In the genomic region with DNA sequence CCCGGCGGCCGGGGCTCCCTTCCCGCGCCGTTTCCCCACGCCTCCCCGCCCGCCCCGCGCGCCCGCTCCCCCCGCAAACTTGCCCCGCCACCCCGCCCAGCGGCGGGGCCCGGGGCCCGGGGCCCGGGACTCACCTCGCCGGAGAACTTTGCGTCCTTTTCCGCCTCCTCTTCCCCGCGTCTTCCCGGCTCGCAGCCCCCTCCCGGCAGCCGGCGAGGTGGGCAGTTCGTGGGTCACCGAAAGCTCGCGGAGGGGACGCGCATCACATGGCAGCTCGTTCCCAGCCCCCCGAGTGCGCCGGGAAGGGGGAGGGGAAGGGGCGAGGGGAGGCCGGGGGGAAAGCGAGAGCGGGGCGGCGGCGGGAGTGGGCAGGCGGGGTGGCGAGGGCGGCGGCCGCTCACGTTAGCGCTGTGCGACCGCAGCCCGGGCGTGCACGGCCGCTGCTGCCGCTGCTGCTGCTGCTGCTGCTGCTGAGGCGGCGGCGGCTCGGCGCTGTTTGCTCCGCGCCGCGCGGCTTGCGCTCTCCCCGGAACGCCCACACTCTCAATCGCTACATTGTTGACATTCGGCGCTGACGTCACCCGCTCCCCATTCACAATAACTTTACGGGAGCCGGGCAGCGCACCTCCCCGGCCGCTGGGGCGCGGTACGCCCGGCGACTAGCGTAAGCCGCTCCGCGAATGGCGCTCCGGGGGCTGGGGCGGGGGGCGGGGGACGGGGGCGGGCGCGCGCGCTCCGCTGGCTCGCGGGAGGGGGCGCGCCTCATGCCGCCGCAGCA, we compare ENCODE assay signal across 1 cellular context.
TF ChIP-seq lines count a peak whose summit lies in the region.

A gene (minus strand): TSS at position 498 of the 778 bp plus-strand sequence. CDS start 287,999 bp downstream, outside the sequence.

TF ChIP-seq in K562, 482 proteins besides CTCF, POLR2A, EP300 and RAD21 (continued from another document and continues in another):
- TF ChIP-seq, protein P1, sequence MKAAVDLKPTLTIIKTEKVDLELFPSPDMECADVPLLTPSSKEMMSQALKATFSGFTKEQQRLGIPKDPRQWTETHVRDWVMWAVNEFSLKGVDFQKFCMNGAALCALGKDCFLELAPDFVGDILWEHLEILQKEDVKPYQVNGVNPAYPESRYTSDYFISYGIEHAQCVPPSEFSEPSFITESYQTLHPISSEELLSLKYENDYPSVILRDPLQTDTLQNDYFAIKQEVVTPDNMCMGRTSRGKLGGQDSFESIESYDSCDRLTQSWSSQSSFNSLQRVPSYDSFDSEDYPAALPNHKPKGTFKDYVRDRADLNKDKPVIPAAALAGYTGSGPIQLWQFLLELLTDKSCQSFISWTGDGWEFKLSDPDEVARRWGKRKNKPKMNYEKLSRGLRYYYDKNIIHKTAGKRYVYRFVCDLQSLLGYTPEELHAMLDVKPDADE (conservative IDR thresholded peaks at IDR 0.05; ENCODE audit: control insufficient read depth, low read depth, low read length): 0 out of 2 replicates have a peak, but pooled peaks have one; percentile 40
- TF ChIP-seq ZNF239 (CRISPR knock-in tag; IDR thresholded peaks at IDR 0.05) (no peak), CREM (IDR thresholded peaks at IDR 0.05; ENCODE audit: low read depth) (peak; percentile 94), KDM5B (IDR thresholded peaks at IDR 0.05; ENCODE audit: insufficient replicate concordance, low read depth, low read length) (peak; percentile 21), MED1 (CRISPR knock-in tag; IDR thresholded peaks at IDR 0.05; ENCODE audit: borderline replicate concordance) (no peak), GABPB1 (CRISPR knock-in tag; IDR thresholded peaks at IDR 0.05) (peak; percentile 36; the same call in 1 of the 2 replicates), MCM2 (IDR thresholded peaks at IDR 0.05; ENCODE audit: low read depth) (no peak), FOXA3 (CRISPR knock-in tag; conservative IDR thresholded peaks at IDR 0.05 in 1 of 2, IDR thresholded peaks at IDR 0.05 in 1 of 2) (peak; percentile 67 to 85), CBX3 (IDR thresholded peaks at IDR 0.05; ENCODE audit: borderline replicate concordance in 1 of 2, low read length in 2 of 2) (no peak), CBFB (CRISPR knock-in tag; IDR thresholded peaks at IDR 0.05) (no peak), ZNF217 (CRISPR knock-in tag; IDR thresholded peaks at IDR 0.05) (no peak), MTA3 (IDR thresholded peaks at IDR 0.05; ENCODE audit: borderline replicate concordance) (no peak), HNRNPK (IDR thresholded peaks at IDR 0.05; ENCODE audit: low read depth, low read length, poor library complexity, severe bottlenecking) (peak; percentile 75), ZNF584 (CRISPR knock-in tag; IDR thresholded peaks at IDR 0.05; ENCODE audit: low read depth) (no peak), RBFOX2 (IDR thresholded peaks at IDR 0.05; ENCODE audit: low read depth, low read length) (peak; percentile 70), TAL1 (IDR thresholded peaks at IDR 0.05) (no peak), RB1 (IDR thresholded peaks at IDR 0.05; ENCODE audit: low read depth) (peak; percentile 19; the same call in 1 of the 2 replicates), ZNF668 (CRISPR knock-in tag; IDR thresholded peaks at IDR 0.05) (no peak), TCF3 (CRISPR knock-in tag; IDR thresholded peaks at IDR 0.05) (no peak), RBBP5 (IDR thresholded peaks at IDR 0.05; ENCODE audit: borderline replicate concordance, insufficient read depth, low read length, poor library complexity, severe bottlenecking) (peak; percentile 44), NCOA4 (IDR thresholded peaks at IDR 0.05; ENCODE audit: partially characterized antibody) (no peak), JUND (IDR thresholded peaks at IDR 0.05; ENCODE audit: borderline replicate concordance, low read depth, low read length) (peak; percentile 94), JUND (tag; IDR thresholded peaks at IDR 0.05; ENCODE audit: borderline replicate concordance, low read depth, low read length) (peak; percentile 88; the same call in 1 of the 3 replicates), PCBP1 (IDR thresholded peaks at IDR 0.05; ENCODE audit: low read depth, low read length, poor library complexity, severe bottlenecking) (no peak), POLR2G (IDR thresholded peaks at IDR 0.05; ENCODE audit: low read depth, low read length) (peak; percentile 81), HDAC8 (tag; IDR thresholded peaks at IDR 0.05) (no peak)
- TF ChIP-seq, protein P2, sequence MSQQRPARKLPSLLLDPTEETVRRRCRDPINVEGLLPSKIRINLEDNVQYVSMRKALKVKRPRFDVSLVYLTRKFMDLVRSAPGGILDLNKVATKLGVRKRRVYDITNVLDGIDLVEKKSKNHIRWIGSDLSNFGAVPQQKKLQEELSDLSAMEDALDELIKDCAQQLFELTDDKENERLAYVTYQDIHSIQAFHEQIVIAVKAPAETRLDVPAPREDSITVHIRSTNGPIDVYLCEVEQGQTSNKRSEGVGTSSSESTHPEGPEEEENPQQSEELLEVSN (IDR thresholded peaks at IDR 0.05; ENCODE audit: borderline replicate concordance in 1 of 2, extremely low read depth in 1 of 2, insufficient read depth in 1 of 2, insufficient read length in 1 of 2, low read depth in 1 of 2, low read length in 1 of 2, poor library complexity in 1 of 2, severe bottlenecking in 1 of 2): peak in 1 of 2 experiments; percentile 23
- TF ChIP-seq, protein P3, sequence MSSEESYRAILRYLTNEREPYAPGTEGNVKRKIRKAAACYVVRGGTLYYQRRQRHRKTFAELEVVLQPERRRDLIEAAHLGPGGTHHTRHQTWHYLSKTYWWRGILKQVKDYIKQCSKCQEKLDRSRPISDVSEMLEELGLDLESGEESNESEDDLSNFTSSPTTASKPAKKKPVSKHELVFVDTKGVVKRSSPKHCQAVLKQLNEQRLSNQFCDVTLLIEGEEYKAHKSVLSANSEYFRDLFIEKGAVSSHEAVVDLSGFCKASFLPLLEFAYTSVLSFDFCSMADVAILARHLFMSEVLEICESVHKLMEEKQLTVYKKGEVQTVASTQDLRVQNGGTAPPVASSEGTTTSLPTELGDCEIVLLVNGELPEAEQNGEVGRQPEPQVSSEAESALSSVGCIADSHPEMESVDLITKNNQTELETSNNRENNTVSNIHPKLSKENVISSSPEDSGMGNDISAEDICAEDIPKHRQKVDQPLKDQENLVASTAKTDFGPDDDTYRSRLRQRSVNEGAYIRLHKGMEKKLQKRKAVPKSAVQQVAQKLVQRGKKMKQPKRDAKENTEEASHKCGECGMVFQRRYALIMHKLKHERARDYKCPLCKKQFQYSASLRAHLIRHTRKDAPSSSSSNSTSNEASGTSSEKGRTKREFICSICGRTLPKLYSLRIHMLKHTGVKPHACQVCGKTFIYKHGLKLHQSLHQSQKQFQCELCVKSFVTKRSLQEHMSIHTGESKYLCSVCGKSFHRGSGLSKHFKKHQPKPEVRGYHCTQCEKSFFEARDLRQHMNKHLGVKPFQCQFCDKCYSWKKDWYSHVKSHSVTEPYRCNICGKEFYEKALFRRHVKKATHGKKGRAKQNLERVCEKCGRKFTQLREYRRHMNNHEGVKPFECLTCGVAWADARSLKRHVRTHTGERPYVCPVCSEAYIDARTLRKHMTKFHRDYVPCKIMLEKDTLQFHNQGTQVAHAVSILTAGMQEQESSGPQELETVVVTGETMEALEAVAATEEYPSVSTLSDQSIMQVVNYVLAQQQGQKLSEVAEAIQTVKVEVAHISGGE (CRISPR knock-in tag; IDR thresholded peaks at IDR 0.05): no peak
- TF ChIP-seq, protein P4, sequence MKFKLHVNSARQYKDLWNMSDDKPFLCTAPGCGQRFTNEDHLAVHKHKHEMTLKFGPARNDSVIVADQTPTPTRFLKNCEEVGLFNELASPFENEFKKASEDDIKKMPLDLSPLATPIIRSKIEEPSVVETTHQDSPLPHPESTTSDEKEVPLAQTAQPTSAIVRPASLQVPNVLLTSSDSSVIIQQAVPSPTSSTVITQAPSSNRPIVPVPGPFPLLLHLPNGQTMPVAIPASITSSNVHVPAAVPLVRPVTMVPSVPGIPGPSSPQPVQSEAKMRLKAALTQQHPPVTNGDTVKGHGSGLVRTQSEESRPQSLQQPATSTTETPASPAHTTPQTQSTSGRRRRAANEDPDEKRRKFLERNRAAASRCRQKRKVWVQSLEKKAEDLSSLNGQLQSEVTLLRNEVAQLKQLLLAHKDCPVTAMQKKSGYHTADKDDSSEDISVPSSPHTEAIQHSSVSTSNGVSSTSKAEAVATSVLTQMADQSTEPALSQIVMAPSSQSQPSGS (CRISPR knock-in tag; IDR thresholded peaks at IDR 0.05): peak; percentile 76; the same call in 1 of the 2 replicates
- TF ChIP-seq, protein P5, sequence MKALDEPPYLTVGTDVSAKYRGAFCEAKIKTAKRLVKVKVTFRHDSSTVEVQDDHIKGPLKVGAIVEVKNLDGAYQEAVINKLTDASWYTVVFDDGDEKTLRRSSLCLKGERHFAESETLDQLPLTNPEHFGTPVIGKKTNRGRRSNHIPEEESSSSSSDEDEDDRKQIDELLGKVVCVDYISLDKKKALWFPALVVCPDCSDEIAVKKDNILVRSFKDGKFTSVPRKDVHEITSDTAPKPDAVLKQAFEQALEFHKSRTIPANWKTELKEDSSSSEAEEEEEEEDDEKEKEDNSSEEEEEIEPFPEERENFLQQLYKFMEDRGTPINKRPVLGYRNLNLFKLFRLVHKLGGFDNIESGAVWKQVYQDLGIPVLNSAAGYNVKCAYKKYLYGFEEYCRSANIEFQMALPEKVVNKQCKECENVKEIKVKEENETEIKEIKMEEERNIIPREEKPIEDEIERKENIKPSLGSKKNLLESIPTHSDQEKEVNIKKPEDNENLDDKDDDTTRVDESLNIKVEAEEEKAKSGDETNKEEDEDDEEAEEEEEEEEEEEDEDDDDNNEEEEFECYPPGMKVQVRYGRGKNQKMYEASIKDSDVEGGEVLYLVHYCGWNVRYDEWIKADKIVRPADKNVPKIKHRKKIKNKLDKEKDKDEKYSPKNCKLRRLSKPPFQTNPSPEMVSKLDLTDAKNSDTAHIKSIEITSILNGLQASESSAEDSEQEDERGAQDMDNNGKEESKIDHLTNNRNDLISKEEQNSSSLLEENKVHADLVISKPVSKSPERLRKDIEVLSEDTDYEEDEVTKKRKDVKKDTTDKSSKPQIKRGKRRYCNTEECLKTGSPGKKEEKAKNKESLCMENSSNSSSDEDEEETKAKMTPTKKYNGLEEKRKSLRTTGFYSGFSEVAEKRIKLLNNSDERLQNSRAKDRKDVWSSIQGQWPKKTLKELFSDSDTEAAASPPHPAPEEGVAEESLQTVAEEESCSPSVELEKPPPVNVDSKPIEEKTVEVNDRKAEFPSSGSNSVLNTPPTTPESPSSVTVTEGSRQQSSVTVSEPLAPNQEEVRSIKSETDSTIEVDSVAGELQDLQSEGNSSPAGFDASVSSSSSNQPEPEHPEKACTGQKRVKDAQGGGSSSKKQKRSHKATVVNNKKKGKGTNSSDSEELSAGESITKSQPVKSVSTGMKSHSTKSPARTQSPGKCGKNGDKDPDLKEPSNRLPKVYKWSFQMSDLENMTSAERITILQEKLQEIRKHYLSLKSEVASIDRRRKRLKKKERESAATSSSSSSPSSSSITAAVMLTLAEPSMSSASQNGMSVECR (CRISPR knock-in tag; IDR thresholded peaks at IDR 0.05): no peak
- TF ChIP-seq, protein P6, sequence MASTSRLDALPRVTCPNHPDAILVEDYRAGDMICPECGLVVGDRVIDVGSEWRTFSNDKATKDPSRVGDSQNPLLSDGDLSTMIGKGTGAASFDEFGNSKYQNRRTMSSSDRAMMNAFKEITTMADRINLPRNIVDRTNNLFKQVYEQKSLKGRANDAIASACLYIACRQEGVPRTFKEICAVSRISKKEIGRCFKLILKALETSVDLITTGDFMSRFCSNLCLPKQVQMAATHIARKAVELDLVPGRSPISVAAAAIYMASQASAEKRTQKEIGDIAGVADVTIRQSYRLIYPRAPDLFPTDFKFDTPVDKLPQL (IDR thresholded peaks at IDR 0.05; ENCODE audit: extremely low read depth, insufficient read length): no peak
- TF ChIP-seq, protein P7, sequence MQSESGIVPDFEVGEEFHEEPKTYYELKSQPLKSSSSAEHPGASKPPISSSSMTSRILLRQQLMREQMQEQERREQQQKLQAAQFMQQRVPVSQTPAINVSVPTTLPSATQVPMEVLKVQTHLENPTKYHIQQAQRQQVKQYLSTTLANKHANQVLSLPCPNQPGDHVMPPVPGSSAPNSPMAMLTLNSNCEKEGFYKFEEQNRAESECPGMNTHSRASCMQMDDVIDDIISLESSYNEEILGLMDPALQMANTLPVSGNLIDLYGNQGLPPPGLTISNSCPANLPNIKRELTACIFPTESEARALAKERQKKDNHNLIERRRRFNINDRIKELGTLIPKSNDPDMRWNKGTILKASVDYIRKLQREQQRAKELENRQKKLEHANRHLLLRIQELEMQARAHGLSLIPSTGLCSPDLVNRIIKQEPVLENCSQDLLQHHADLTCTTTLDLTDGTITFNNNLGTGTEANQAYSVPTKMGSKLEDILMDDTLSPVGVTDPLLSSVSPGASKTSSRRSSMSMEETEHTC (IDR thresholded peaks at IDR 0.05): no peak
- TF ChIP-seq, protein P8, sequence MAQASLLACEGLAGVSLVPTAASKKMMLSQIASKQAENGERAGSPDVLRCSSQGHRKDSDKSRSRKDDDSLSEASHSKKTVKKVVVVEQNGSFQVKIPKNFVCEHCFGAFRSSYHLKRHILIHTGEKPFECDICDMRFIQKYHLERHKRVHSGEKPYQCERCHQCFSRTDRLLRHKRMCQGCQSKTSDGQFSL (CRISPR knock-in tag; IDR thresholded peaks at IDR 0.05): no peak
- TF ChIP-seq, protein P8 (tag; IDR thresholded peaks at IDR 0.05): no peak
- TF ChIP-seq, protein P9, sequence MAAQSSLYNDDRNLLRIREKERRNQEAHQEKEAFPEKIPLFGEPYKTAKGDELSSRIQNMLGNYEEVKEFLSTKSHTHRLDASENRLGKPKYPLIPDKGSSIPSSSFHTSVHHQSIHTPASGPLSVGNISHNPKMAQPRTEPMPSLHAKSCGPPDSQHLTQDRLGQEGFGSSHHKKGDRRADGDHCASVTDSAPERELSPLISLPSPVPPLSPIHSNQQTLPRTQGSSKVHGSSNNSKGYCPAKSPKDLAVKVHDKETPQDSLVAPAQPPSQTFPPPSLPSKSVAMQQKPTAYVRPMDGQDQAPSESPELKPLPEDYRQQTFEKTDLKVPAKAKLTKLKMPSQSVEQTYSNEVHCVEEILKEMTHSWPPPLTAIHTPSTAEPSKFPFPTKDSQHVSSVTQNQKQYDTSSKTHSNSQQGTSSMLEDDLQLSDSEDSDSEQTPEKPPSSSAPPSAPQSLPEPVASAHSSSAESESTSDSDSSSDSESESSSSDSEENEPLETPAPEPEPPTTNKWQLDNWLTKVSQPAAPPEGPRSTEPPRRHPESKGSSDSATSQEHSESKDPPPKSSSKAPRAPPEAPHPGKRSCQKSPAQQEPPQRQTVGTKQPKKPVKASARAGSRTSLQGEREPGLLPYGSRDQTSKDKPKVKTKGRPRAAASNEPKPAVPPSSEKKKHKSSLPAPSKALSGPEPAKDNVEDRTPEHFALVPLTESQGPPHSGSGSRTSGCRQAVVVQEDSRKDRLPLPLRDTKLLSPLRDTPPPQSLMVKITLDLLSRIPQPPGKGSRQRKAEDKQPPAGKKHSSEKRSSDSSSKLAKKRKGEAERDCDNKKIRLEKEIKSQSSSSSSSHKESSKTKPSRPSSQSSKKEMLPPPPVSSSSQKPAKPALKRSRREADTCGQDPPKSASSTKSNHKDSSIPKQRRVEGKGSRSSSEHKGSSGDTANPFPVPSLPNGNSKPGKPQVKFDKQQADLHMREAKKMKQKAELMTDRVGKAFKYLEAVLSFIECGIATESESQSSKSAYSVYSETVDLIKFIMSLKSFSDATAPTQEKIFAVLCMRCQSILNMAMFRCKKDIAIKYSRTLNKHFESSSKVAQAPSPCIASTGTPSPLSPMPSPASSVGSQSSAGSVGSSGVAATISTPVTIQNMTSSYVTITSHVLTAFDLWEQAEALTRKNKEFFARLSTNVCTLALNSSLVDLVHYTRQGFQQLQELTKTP (IDR thresholded peaks at IDR 0.05; ENCODE audit: low read depth in 1 of 2, partially characterized antibody in 2 of 2): no peak
